ENCODE assay signal across 8 cellular contexts in the genomic region with DNA sequence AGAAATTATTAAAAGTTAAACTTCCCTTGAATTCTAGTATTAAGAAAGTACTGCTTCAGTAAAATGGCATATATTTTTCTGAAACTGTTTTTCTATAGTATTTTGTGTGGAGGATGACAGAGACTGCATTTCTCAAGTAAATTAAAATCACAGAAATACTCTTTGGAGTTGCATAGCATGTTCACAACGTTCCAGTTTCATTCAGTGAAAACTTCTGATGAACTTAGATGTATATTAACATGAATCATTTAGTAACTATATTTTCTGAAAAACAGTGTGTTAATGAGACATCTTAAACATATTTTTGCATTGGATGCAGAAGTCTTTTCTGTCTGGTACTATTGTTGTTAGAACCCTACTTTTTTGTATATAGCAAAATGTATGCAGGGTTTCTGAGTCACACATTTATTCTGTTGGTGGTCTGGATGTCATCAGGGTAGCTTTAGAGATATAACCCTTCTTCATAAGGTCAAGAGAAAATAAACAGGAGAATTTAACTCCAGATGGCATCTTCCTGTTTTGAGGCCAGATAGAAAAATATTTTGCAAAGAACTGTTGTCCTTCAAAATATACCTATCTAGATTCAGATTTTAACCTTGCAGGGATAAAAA. TPM values are rescaled to one million over a fixed set of nuclear protein-coding genes. Genes with fewer than 3 reads are reported as not detected.
A peak's percentile ranks its signal among the peaks of the same experiment; 100 is the strongest.
DNase-seq lines count a peak whose midpoint lies in the region; ATAC-seq and TF ChIP-seq lines count a peak whose summit lies in the region.

No MANE protein-coding gene starts in this region.

- DNase-seq in ascending aorta (ENCODE audit: low spot score in 2 of 2) (no peak), posterior vena cava (ENCODE audit: low spot score) (no peak), omental fat pad (ENCODE audit: low spot score) (no peak), foreskin keratinocyte (no peak), DMS79 treated with DMSO at 0.1 percent for 48 hours (lab: John Stamatoyannopoulos, UW) (no peak)

- peak; percentile 3 for ATAC-seq in GM19043 (IDR thresholded peaks at IDR 0.05; ENCODE audit: low read depth, unreplicated experiment)
- ATAC-seq in HG02798 (IDR thresholded peaks at IDR 0.05; ENCODE audit: poor library complexity, unreplicated experiment): peak; percentile 15
- ATAC-seq in omental fat pad (ENCODE audit: low FRiP score): no peak
- ATAC-seq in foreskin keratinocyte: no peak

- H3K9me3 ChIP-seq in ascending aorta (no peaks in the 10 kb centered on the region), skeletal muscle tissue (ENCODE audit: control insufficient read depth in 3 of 3, low read length in 3 of 3) (no peaks in the 10 kb centered on the region)

- TF ChIP-seq CTCF in ascending aorta (IDR thresholded peaks at IDR 0.05) (no peak), omental fat pad (IDR thresholded peaks at IDR 0.05) (no peak), foreskin keratinocyte (conservative IDR thresholded peaks at IDR 0.05) (no peak)

- H3K27ac ChIP-seq in ascending aorta (peak overlapping the region; percentile 83 to 85), skeletal muscle tissue (ENCODE audit: low read depth, low read length) (peak overlapping the region; percentile 71), foreskin keratinocyte (no peak overlapping the region)

- H3K4me1 ChIP-seq in ascending aorta (peaks cover 3 to 23% of the 10 kb centered on the region in 2 donors), skeletal muscle tissue (ENCODE audit: control insufficient read depth in 3 of 3, insufficient read depth in 3 of 3, low read length in 3 of 3) (no peaks in the 10 kb centered on the region), foreskin keratinocyte (no peaks in the 10 kb centered on the region)

- H3K9ac ChIP-seq in skeletal muscle tissue (ENCODE audit: low read depth in 1 of 3, low read length in 3 of 3): peak overlapping the region in 2 of 3 donors; percentile 4 to 49

- H3K4me3 ChIP-seq in ascending aorta (peak overlapping the region; percentile 53 to 73), skeletal muscle tissue (ENCODE audit: low read length in 3 of 3) (peak overlapping the region in 1 of 3 donors; percentile 64)

- intact Hi-C loops in ascending aorta (cut with DNase I) (loop anchor here (5.0 to 10.0 kb wide), 4 partner anchors 84 to 433 kb away; no protein-coding TSS in a partner anchor), posterior vena cava (cut with DNase I) (loop anchor here (5.0 to 10.0 kb wide), 2 partner anchors 192 to 454 kb away; no protein-coding TSS in a partner anchor)

- H3K27me3 ChIP-seq in ascending aorta: no peaks in the 10 kb centered on the region
- peaks cover 0 to under 1% (median 0%) of the 10 kb centered on the region in 3 donors for H3K27me3 ChIP-seq in skeletal muscle tissue (ENCODE audit: control insufficient read depth in 3 of 3, insufficient read depth in 3 of 3, low read length in 3 of 3)
- no peaks in the 10 kb centered on the region for H3K27me3 ChIP-seq in foreskin keratinocyte

- H3K36me3 ChIP-seq in ascending aorta (no peaks in the 10 kb centered on the region), skeletal muscle tissue (ENCODE audit: control insufficient read depth in 3 of 3, insufficient read depth in 3 of 3, low read length in 3 of 3) (no peaks in the 10 kb centered on the region)

RNA-seq across cellular contexts. Expression of a gene that starts 5.1 kb away (rescaled TPM):
- total RNA-seq in ascending aorta (411 TPM), skeletal muscle tissue (6,920 TPM), posterior vena cava (1,000 to 10,000 TPM in 1 of 2 donors, 100 to 1,000 TPM in 1; 826 to 2,244 TPM), omental fat pad (100 to 1,000 TPM; 120 to 340 (median 237) TPM), foreskin keratinocyte (0.04 and 0.24 TPM in 2 replicates)
- polyA plus RNA-seq in foreskin keratinocyte: 0.03 and 0.06 TPM in 2 replicates

Comparison
In these comparisons a context has a peak if more than half of its experiments do, and no peak if none do; other contexts are left out.
1. ATAC-seq: peak in GM19043 (single experiment) and HG02798 (single experiment); none in omental fat pad (single experiment) and foreskin keratinocyte (single experiment).
2. RNA of a gene that starts 5.1 kb away (total RNA-seq): 6,920 TPM in skeletal muscle tissue (single experiment), 826 to 2,244 TPM in posterior vena cava, 411 TPM in ascending aorta (single experiment) and 120 to 340 TPM in omental fat pad; 0.04 to 0.24 TPM in foreskin keratinocyte; every median in the first group is over 10 times any median in the second.